In genomic region chr12:67137256-67137655, GRCh38 we compare ENCODE assay signal across 17 cellular contexts.
DNase-seq lines count a peak whose midpoint lies in the region; ATAC-seq, FAIRE-seq and TF ChIP-seq lines count a peak whose summit lies in the region.
"Had no signal": no experiment of that assay in that cellular context is flagged by ENCODE, and none has a peak within 500 bp of the region (broad histone marks: within the 10 kb centered on the region; RNA-seq: fewer than 3 reads in every experiment).

No MANE protein-coding gene starts in this region.

- TF ChIP-seq CTCF in bronchial epithelial cell (IDR thresholded peaks at IDR 0.05; ENCODE audit: insufficient read depth, low read length, severe bottlenecking) (no peak), keratinocyte (optimal IDR thresholded peaks at IDR 0.05 in 1 of 3, IDR thresholded peaks at IDR 0.05 in 1 of 3, conservative IDR thresholded peaks at IDR 0.05 in 1 of 3; ENCODE audit: extremely low read depth in 1 of 3, insufficient read depth in 2 of 3, low read length in 3 of 3) (no peak)

- H3K27me3 ChIP-seq in bronchial epithelial cell (ENCODE audit: control insufficient read depth, insufficient read depth, low read length) (peaks cover 1% of the 10 kb centered on the region), keratinocyte (ENCODE audit: control insufficient read depth, extremely low read depth, insufficient read depth, low read length) (no peaks in the 10 kb centered on the region)

- ATAC-seq in activated CD8-positive, alpha-beta memory T cell treated with anti-CD3 and anti-CD28 coated beads, Interleukin-2, amount 10 ng/mL, durations not matched to agents 7 days and 5 days = no peak
- ATAC-seq in GM19351 (IDR thresholded peaks at IDR 0.05; ENCODE audit: unreplicated experiment) = no peak

- peaks cover 2% of the 10 kb centered on the region for H3K4me1 Mint-ChIP-seq in activated CD8-positive, alpha-beta memory T cell treated with anti-CD3 and anti-CD28 coated beads, Interleukin-2, amount 10 ng/mL, durations not matched to agents 7 days and 5 days
- H3K4me1 Mint-ChIP-seq: CD8-positive, alpha-beta memory T cell had no signal

- peaks cover 13% of the 10 kb centered on the region for H3K27me3 Mint-ChIP-seq in activated CD8-positive, alpha-beta memory T cell treated with anti-CD3 and anti-CD28 coated beads, Interleukin-2, amount 10 ng/mL, durations not matched to agents 7 days and 5 days

- H3K27ac Mint-ChIP-seq in activated CD8-positive, alpha-beta memory T cell treated with anti-CD3 and anti-CD28 coated beads, Interleukin-2, amount 10 ng/mL, durations not matched to agents 7 days and 5 days = no peak overlapping the region

- H3K4me3 Mint-ChIP-seq in activated CD8-positive, alpha-beta memory T cell treated with anti-CD3 and anti-CD28 coated beads, Interleukin-2, amount 10 ng/mL, durations not matched to agents 7 days and 5 days = no peak overlapping the region
- H3K4me3 Mint-ChIP-seq: CD8-positive, alpha-beta memory T cell had no signal

- no peak overlapping the region for H2AFZ ChIP-seq in keratinocyte (ENCODE audit: control insufficient read depth, low read length)

- peak overlapping the region; percentile 29 for H3K4me2 ChIP-seq in keratinocyte (ENCODE audit: control insufficient read depth, extremely low read depth, insufficient read depth, low read depth, low read length)

- no peaks in the 10 kb centered on the region for H4K20me1 ChIP-seq in keratinocyte (ENCODE audit: control insufficient read depth, extremely low read depth, insufficient read depth, low read length)

- no peaks in the 10 kb centered on the region for H3K36me3 ChIP-seq in bronchial epithelial cell (ENCODE audit: control insufficient read depth, insufficient read depth, low read length)
- H3K36me3 ChIP-seq in keratinocyte (ENCODE audit: control insufficient read depth in 2 of 2, extremely low read depth in 1 of 2, insufficient read depth in 2 of 2, low read length in 2 of 2) = no peaks in the 10 kb centered on the region

- H3K9me3 Mint-ChIP-seq in activated CD8-positive, alpha-beta memory T cell treated with anti-CD3 and anti-CD28 coated beads, Interleukin-2, amount 10 ng/mL, durations not matched to agents 7 days and 5 days (ENCODE audit: low read depth) = no peaks in the 10 kb centered on the region

- DNase-seq in Daoy (ENCODE audit: low read depth) (peak; percentile 41), NCI-H226 (peak; percentile 38), bronchial epithelial cell (ENCODE audit: low read depth) (peak; percentile 87), keratinocyte (ENCODE audit: low read depth, low spot score) (no peak), GM03348 (ENCODE audit: low spot score) (no peak), COLO668 (lab: John Stamatoyannopoulos, UW; ENCODE audit: unreplicated experiment) (no peak)
- no peak for DNase-seq in activated CD8-positive, alpha-beta memory T cell treated with anti-CD3 and anti-CD28 coated beads, Interleukin-2, amount 10 ng/mL, durations not matched to agents 7 days and 5 days
- DNase-seq: CD8-positive, alpha-beta memory T cell; DMS 273 treated with DMSO at 0.1 percent for 48 hours; HCEC 1CT; IMR-90; NCI-H1092; NCI-H2107; NCI-H446; NCI-H748 treated with DMSO at 0.1 percent for 48 hours; SHP77 had no signal

- no peak overlapping the region for H3K9ac ChIP-seq in keratinocyte (ENCODE audit: control insufficient read depth, extremely low read depth, insufficient read depth, low read length)

- FAIRE-seq in bronchial epithelial cell (lab: Jason Lieb, UNC) (no peak), keratinocyte (lab: Jason Lieb, UNC) (peak; percentile 97)

- no peak overlapping the region for H3K27ac ChIP-seq in keratinocyte (ENCODE audit: control insufficient read depth, insufficient read depth, low read length)

- H3K9me3 ChIP-seq in keratinocyte (ENCODE audit: control insufficient read depth, low read depth, low read length) = no peaks in the 10 kb centered on the region

- dilution Hi-C loops in keratinocyte (cut with MboI; ENCODE audit: extremely low pct_ligation_motif_present, low sequenced_read_pairs) = no loop called here

- H3K4me1 ChIP-seq in keratinocyte (ENCODE audit: control insufficient read depth, extremely low read depth, insufficient read depth, low read length) = peaks cover 6% of the 10 kb centered on the region

- H3K36me3 Mint-ChIP-seq in activated CD8-positive, alpha-beta memory T cell treated with anti-CD3 and anti-CD28 coated beads, Interleukin-2, amount 10 ng/mL, durations not matched to agents 7 days and 5 days = no peaks in the 10 kb centered on the region
- H3K36me3 Mint-ChIP-seq: CD8-positive, alpha-beta memory T cell had no signal

- no peaks in the 10 kb centered on the region for H3K9me1 ChIP-seq in keratinocyte (ENCODE audit: control insufficient read depth, extremely low read depth, insufficient read depth, low read length)

- no peaks in the 10 kb centered on the region for H3K79me2 ChIP-seq in keratinocyte (ENCODE audit: control insufficient read depth, insufficient read depth, low read length)

- no peak overlapping the region for H3K4me3 ChIP-seq in bronchial epithelial cell (ENCODE audit: low read depth, low read length)
- no peak overlapping the region for H3K4me3 ChIP-seq in keratinocyte (ENCODE audit: control insufficient read depth in 2 of 3, extremely low read depth in 1 of 3, insufficient read depth in 2 of 3, low read depth in 1 of 3, low read length in 3 of 3)

- CTCF ChIA-PET in activated CD8-positive, alpha-beta memory T cell treated with anti-CD3 and anti-CD28 coated beads, Interleukin-2, amount 10 ng/mL, durations not matched to agents 7 days and 5 days (lab: Charles Lee) = no interaction called here

Comparison
In these comparisons a context has a peak if more than half of its experiments do, and no peak if none do; other contexts are left out.
1. DNase-seq: peak in Daoy (single experiment), NCI-H226 (single experiment) and bronchial epithelial cell (single experiment); none in keratinocyte (single experiment), GM03348 (single experiment), COLO668 (single experiment) and activated CD8-positive, alpha-beta memory T cell treated with anti-CD3 and anti-CD28 coated beads, Interleukin-2, amount 10 ng/mL, durations not matched to agents 7 days and 5 days (single experiment).